In the genomic region with DNA sequence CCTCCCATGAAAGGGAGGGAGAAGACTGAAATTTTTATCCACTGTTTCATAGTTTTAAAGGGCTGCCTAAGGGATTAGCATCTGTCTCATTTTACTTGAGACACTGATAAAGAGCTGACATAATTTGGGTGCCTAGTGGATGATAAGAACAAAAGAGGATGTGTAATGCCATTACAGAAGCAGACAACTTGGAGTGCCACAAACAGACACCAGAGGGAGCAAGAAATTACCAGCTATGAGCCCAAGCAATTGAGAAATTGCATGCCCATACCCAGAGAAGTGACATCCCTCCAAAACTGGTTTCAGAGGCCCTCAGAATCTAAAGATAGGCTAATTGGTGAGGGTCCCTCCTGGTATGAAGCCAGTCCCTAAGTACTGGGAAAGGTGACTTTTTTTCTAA, we compare ENCODE assay signal across 9 cellular contexts.
DNase-seq lines count a peak whose midpoint lies in the region; ATAC-seq and TF ChIP-seq lines count a peak whose summit lies in the region.
"Had no signal": no experiment of that assay in that cellular context is flagged by ENCODE, and none has a peak within 500 bp of the region (broad histone marks: within the 10 kb centered on the region; RNA-seq: fewer than 3 reads in every experiment).

No MANE protein-coding gene starts in this region.

- DNase-seq in CMK (ENCODE audit: low read depth) (peak; percentile 5), OCI-M1 (lab: John Stamatoyannopoulos, UW) (peak; percentile 67), head of caudate nucleus (peak in 26 of 42 donors; percentile 3 to 45 (median 18)), tibial artery (no peak), activated gamma-delta T cell (lab: John Stamatoyannopoulos, UW) (no peak), activated gamma-delta T cell treated with Interleukin-2 at 50 U/mL for 16 hours (no peak)

- no peaks in the 10 kb centered on the region for H3K4me1 ChIP-seq in tibial artery

- peaks cover 0 to 4% (median 0%) of the 10 kb centered on the region in 3 donors for H3K9me3 ChIP-seq in tibial artery

- ATAC-seq in GM18505 (IDR thresholded peaks at IDR 0.05; ENCODE audit: unreplicated experiment) (peak; percentile 93), HG03025 (IDR thresholded peaks at IDR 0.05; ENCODE audit: low FRiP score, unreplicated experiment) (peak; percentile 57)

- H3K27me3 ChIP-seq in tibial artery: no peaks in the 10 kb centered on the region

- peak in 1 of 2 experiments; percentile 14 for TF ChIP-seq CTCF in tibial artery (IDR thresholded peaks at IDR 0.05)

- H3K27ac ChIP-seq in tibial artery: no peak overlapping the region
- H3K27ac ChIP-seq: epithelial cell of prostate had no signal

- TF ChIP-seq POLR2A in GM18505 (IDR thresholded peaks at IDR 0.05; ENCODE audit: borderline replicate concordance, extremely low read depth, insufficient read depth, insufficient read length): no peak

- no peaks in the 10 kb centered on the region for H3K36me3 ChIP-seq in tibial artery

- no peak overlapping the region for H3K4me3 ChIP-seq in tibial artery

- intact Hi-C loops in head of caudate nucleus (cut with DNase I): no loop called here
- intact Hi-C loops in tibial artery (cut with DNase I; ENCODE audit: low total_unique reads): no loop called here

Comparison
In these comparisons a context has a peak if more than half of its experiments do, and no peak if none do; other contexts are left out.
1. DNase-seq: peak in CMK (single experiment), OCI-M1 (single experiment) and head of caudate nucleus (26 of 42); none in tibial artery (0 of 2), activated gamma-delta T cell (single experiment) and activated gamma-delta T cell treated with Interleukin-2 at 50 U/mL for 16 hours (single experiment).